ENCODE assay signal across 21 cellular contexts in the genomic region with DNA sequence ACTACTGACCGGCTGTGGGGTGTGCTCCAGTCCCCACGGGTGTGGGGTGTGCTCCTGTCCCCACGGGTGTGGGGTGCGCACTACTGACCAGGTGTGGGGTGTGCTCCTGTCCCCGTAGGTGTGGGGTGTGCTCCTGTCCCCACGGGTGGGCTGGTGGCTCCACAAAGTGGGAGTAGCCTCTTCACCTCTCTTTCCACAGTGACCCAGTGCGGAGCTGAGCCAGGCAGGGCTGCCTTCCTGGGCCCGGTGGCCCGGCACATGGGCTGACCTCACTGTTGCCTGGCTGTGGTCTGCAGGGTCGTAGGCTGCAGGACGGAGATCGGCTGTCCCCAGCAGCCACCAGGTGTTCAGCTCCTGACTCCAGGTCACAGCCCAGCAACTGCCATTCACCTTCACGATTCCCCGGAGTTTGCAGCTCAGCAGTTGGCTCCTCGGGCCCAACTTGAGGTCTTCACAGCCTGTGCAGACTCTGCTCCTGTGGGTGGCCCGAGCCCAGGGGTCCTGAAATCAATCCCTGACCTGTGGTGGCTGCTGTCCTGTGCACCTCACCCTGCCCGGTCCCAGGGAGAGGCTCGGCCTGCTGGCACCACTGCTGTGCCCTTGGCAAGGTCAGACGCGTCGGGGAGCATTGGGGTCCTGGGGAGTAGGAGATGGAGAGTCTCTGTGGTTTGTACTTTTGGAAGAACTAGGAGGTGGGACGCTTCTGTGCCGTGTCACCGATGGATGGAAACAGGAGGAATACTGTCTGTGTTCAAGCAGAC.
DNase-seq lines count a peak whose midpoint lies in the region; ATAC-seq and TF ChIP-seq lines count a peak whose summit lies in the region.
"Had no signal": no experiment of that assay in that cellular context is flagged by ENCODE, and none has a peak within 500 bp of the region (broad histone marks: within the 10 kb centered on the region; RNA-seq: fewer than 3 reads in every experiment).

No MANE protein-coding gene starts in this region.

- H3K4me3 ChIP-seq in ovary (no peak overlapping the region), upper lobe of right lung (no peak overlapping the region)
- H3K4me3 ChIP-seq: testis had no signal

- no peaks in the 10 kb centered on the region for H3K36me3 Mint-ChIP-seq in natural killer cell treated with Interleukin-12 subunit alpha and Interleukin-12 subunit beta and Interleukin-15 and Interleukin-18, amount 100 ng/mL, for 72 hours
- no peaks in the 10 kb centered on the region for H3K36me3 Mint-ChIP-seq in natural killer cell

- H3K9me3 Mint-ChIP-seq in natural killer cell treated with Interleukin-12 subunit alpha and Interleukin-12 subunit beta and Interleukin-15 and Interleukin-18, amount 100 ng/mL, for 72 hours = no peaks in the 10 kb centered on the region
- no peaks in the 10 kb centered on the region for H3K9me3 Mint-ChIP-seq in natural killer cell
- H3K9me3 Mint-ChIP-seq: activated T-helper 2 cell treated with anti-CD3 and anti-CD28 coated beads, Interferon-gamma antibody, Interleukin-2, Interleukin-4, amounts not matched to agents 10 μg/mL and 5 μg/mL and 100 μg/mL, durations not matched to agents 14 hours and 24 hours and 36 hours had no signal

- H3K9me3 ChIP-seq in ovary (no peaks in the 10 kb centered on the region), upper lobe of right lung (no peaks in the 10 kb centered on the region)
- H3K9me3 ChIP-seq: testis had no signal

- DNase-seq in natural killer cell treated with Interleukin-12 subunit alpha and Interleukin-12 subunit beta and Interleukin-15 and Interleukin-18, amount 100 ng/mL, for 72 hours (ENCODE audit: low spot score) = peak; percentile 56
- DNase-seq in natural killer cell (no peak), islet precursor cell (peak; percentile 43), ovary (peak in 4 of 5 donors; percentile 8 to 28 (median 14)), upper lobe of right lung (peak; percentile 60), T-helper 1 cell (no peak), UCSD-AML1 (lab: John Stamatoyannopoulos, UW; ENCODE audit: unreplicated experiment) (no peak)
- DNase-seq in activated CD8-positive, alpha-beta memory T cell treated with anti-CD3 and anti-CD28 coated beads, Interleukin-2, amount 50 U/mL, for 48 hours = no peak
- DNase-seq: activated CD4-positive, alpha-beta T cell treated with anti-CD3 and anti-CD28 coated beads for 48 hours; cortex of kidney; DMS153; HCEC 1CT; left ventricle myocardium superior; NCI-H1105; NCI-H2029 treated with DMSO at 0.1 percent for 48 hours; nucleus accumbens; SHP77 treated with DMSO at 0.1 percent for 48 hours; SW 1271; testis had no signal

- 93 to 95% (median 95%) methylated on average over 18 to 24 of the region's 24 CpGs for WGBS in ovary, 3 donors

- no peak for TF ChIP-seq POLR2A in ovary (IDR thresholded peaks at IDR 0.05)

- H3K27ac ChIP-seq in ovary = no peak overlapping the region
- no peak overlapping the region for H3K27ac ChIP-seq in upper lobe of right lung
- H3K27ac ChIP-seq: testis had no signal

- H3K27me3 ChIP-seq in ovary (no peaks in the 10 kb centered on the region), upper lobe of right lung (no peaks in the 10 kb centered on the region)
- H3K27me3 ChIP-seq: testis had no signal

- ATAC-seq in natural killer cell treated with Interleukin-12 subunit alpha and Interleukin-12 subunit beta and Interleukin-15 and Interleukin-18, amount 100 ng/mL, for 72 hours = no peak
- ATAC-seq in natural killer cell (no peak), upper lobe of right lung (no peak)

- H3K4me1 ChIP-seq in ovary (ENCODE audit: insufficient read depth) (peaks cover 11% of the 10 kb centered on the region), upper lobe of right lung (no peaks in the 10 kb centered on the region)
- H3K4me1 ChIP-seq: testis had no signal

- H3K4me3 Mint-ChIP-seq in natural killer cell treated with Interleukin-12 subunit alpha and Interleukin-12 subunit beta and Interleukin-15 and Interleukin-18, amount 100 ng/mL, for 72 hours = no peak overlapping the region
- no peak overlapping the region for H3K4me3 Mint-ChIP-seq in natural killer cell
- H3K4me3 Mint-ChIP-seq: CD4-positive, alpha-beta T cell had no signal

- H3K27ac Mint-ChIP-seq in natural killer cell treated with Interleukin-12 subunit alpha and Interleukin-12 subunit beta and Interleukin-15 and Interleukin-18, amount 100 ng/mL, for 72 hours = no peak overlapping the region
- no peak overlapping the region for H3K27ac Mint-ChIP-seq in natural killer cell
- H3K27ac Mint-ChIP-seq: activated T-helper 2 cell treated with anti-CD3 and anti-CD28 coated beads, Interferon-gamma antibody, Interleukin-2, Interleukin-4, amounts not matched to agents 10 μg/mL and 5 μg/mL and 100 μg/mL, durations not matched to agents 14 hours and 24 hours and 36 hours; CD4-positive, alpha-beta T cell had no signal

- H3K27me3 Mint-ChIP-seq in natural killer cell treated with Interleukin-12 subunit alpha and Interleukin-12 subunit beta and Interleukin-15 and Interleukin-18, amount 100 ng/mL, for 72 hours = no peaks in the 10 kb centered on the region
- H3K27me3 Mint-ChIP-seq in natural killer cell (ENCODE audit: low read depth in 2 of 2) = no peaks in the 10 kb centered on the region
- H3K27me3 Mint-ChIP-seq: CD4-positive, alpha-beta T cell had no signal

- H3K36me3 ChIP-seq in ovary (no peaks in the 10 kb centered on the region), upper lobe of right lung (no peaks in the 10 kb centered on the region)

- intact Hi-C loops in natural killer cell (cut with micrococcal nuclease) (no loop called here), ovary (cut with DNase I) (no loop called here), upper lobe of right lung (cut with DNase I) (no loop called here)

- TF ChIP-seq EP300 in ovary (IDR thresholded peaks at IDR 0.05) = no peak

- no peak for TF ChIP-seq CTCF in natural killer cell (IDR thresholded peaks at IDR 0.05)
- TF ChIP-seq CTCF in ovary (IDR thresholded peaks at IDR 0.05) = no peak
- no peak for TF ChIP-seq CTCF in upper lobe of right lung (IDR thresholded peaks at IDR 0.05)

- peaks cover 0 to 3% of the 10 kb centered on the region in 2 donors for H3K4me1 Mint-ChIP-seq in natural killer cell treated with Interleukin-12 subunit alpha and Interleukin-12 subunit beta and Interleukin-15 and Interleukin-18, amount 100 ng/mL, for 72 hours (ENCODE audit: low read depth in 2 of 2)
- H3K4me1 Mint-ChIP-seq in natural killer cell = no peaks in the 10 kb centered on the region

Comparison
In these comparisons a context has a peak if more than half of its experiments do, and no peak if none do; other contexts are left out.
1. DNase-seq: peak in natural killer cell treated with Interleukin-12 subunit alpha and Interleukin-12 subunit beta and Interleukin-15 and Interleukin-18, amount 100 ng/mL, for 72 hours (single experiment), islet precursor cell (single experiment), ovary (4 of 5) and upper lobe of right lung (single experiment); none in natural killer cell (single experiment), T-helper 1 cell (0 of 5), activated CD8-positive, alpha-beta memory T cell treated with anti-CD3 and anti-CD28 coated beads, Interleukin-2, amount 50 U/mL, for 48 hours (single experiment) and UCSD-AML1 (single experiment).